9 cellular contexts compared by ENCODE assay signal in the genomic region with DNA sequence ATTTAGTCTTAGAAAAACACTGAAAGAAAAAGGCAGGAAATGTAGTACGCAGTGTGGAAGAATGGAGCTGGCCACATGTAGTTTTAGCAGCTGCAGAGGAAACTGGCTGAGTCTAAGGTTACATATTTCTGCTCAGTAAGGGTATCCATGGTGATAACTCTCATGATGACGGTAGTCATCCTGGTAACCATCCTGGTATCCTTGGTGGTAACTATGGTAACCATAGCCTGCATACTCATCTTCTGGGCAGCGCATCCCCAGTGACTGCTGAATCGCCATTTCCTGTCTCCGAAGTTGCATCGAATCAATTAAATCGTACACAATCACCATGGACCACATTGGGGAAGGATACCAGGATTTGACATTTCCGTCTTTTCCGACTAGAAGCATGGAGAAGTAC. TPM values are rescaled to one million over a fixed set of nuclear protein-coding genes. Genes with fewer than 3 reads are reported as not detected.
DNase-seq lines count a peak whose midpoint lies in the region; ATAC-seq lines count a peak whose summit lies in the region.
"Had no signal": no experiment of that assay in that cellular context is flagged by ENCODE, and none has a peak within 500 bp of the region (broad histone marks: within the 10 kb centered on the region; RNA-seq: fewer than 3 reads in every experiment).

No MANE protein-coding gene starts in this region.

- ATAC-seq in HG03039 (IDR thresholded peaks at IDR 0.05; ENCODE audit: unreplicated experiment): no peak
- ATAC-seq in GM19328 (IDR thresholded peaks at IDR 0.05; ENCODE audit: unreplicated experiment): no peak

- DNase-seq in DMS53 (lab: John Stamatoyannopoulos, UW): peak; percentile 77
- no peak for DNase-seq in DMS53 treated with DMSO at 0.1 percent for 48 hours (lab: John Stamatoyannopoulos, UW; ENCODE audit: unreplicated experiment)
- DNase-seq in NCI-H2227 (lab: John Stamatoyannopoulos, UW; ENCODE audit: unreplicated experiment): peak; percentile 74
- peak; percentile 96 for DNase-seq in fibroblast of gingiva (ENCODE audit: low read depth)
- peak; percentile 100 for DNase-seq in pulmonary artery endothelial cell (ENCODE audit: low read depth, low spot score)
- DNase-seq in dedifferentiated amniotic fluid mesenchymal stem cell (ENCODE audit: extremely low spot score): no peak

RNA-seq across cellular contexts. Expression of a gene that starts 35.7 kb away (rescaled TPM):
- 20.5 and 30.5 TPM in 2 replicates for total RNA-seq in pulmonary artery endothelial cell
- total RNA-seq: B cell had no signal

RNA-seq across cellular contexts. Expression of a gene that starts 43.4 kb away (rescaled TPM):
- 27.0 and 46.1 TPM in 2 replicates for total RNA-seq in pulmonary artery endothelial cell

RNA-seq across cellular contexts. Expression of a gene that starts 43.5 kb away (rescaled TPM):
- 72.2 and 113 TPM in 2 replicates for total RNA-seq in pulmonary artery endothelial cell

Comparison
In these comparisons a context has a peak if more than half of its experiments do, and no peak if none do; other contexts are left out.
1. DNase-seq: peak in DMS53 (single experiment), NCI-H2227 (single experiment), fibroblast of gingiva (single experiment) and pulmonary artery endothelial cell (single experiment); none in DMS53 treated with DMSO at 0.1 percent for 48 hours (single experiment) and dedifferentiated amniotic fluid mesenchymal stem cell (single experiment).